ENCODE assay signal across 14 cellular contexts in the genomic region with DNA sequence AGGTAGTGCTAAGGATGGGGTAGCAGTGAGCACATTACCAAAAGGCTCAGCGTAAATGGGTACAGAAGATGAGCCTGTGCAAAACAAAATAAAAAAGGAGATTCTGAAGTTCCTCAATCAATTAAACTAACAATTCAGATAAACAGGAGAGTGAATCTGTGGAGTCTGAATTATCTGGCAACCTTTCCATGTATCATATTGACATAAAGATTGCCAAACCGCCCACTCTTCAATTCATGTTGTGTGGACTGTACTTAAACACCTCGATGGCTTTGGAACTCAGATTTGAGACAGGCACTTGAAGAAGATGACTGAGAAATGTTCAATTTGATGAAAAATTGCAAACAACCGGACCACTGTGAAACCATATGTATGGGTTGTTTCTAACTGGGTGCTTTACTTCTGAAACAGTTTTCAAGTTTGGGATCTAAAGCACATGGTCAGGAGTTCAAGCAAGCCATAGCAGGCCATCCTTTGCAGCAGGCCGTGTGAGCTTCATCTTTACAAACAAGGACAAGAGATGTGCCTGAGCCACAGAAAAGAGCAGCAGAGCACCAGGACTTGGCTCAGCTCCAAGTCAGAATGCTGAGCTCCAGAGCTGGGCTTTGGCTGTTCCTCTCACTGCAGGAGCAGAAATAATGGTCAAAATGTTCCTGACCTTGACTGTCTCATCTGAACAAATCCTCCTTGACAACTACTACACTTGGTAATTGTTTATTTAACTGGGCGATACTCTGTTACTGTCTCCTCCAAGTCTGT.
A peak's percentile ranks its signal among the peaks of the same experiment; 100 is the strongest.
DNase-seq lines count a peak whose midpoint lies in the region; ATAC-seq and TF ChIP-seq lines count a peak whose summit lies in the region.
"Had no signal": no experiment of that assay in that cellular context is flagged by ENCODE, and none has a peak within 500 bp of the region (broad histone marks: within the 10 kb centered on the region; RNA-seq: fewer than 3 reads in every experiment).

No MANE protein-coding gene starts in this region.

- H3K4me1 Mint-ChIP-seq in endothelial cell (ENCODE audit: unreplicated experiment), result peaks cover 35% of the 10 kb centered on the region

- no peak for ATAC-seq in GM21529 (IDR thresholded peaks at IDR 0.05; ENCODE audit: unreplicated experiment)
- ATAC-seq: GM23338 had no signal

- TF ChIP-seq CTCF in VCaP (conservative IDR thresholded peaks at IDR 0.05), result no peak
- TF ChIP-seq CTCF in endothelial cell (IDR thresholded peaks at IDR 0.05; ENCODE audit: unreplicated experiment), result no peak

- H3K4me3 Mint-ChIP-seq in endothelial cell (ENCODE audit: unreplicated experiment), result no peak overlapping the region
- H3K4me3 Mint-ChIP-seq: CD14-positive monocyte, GM23338 had no signal

- H3K9me3 Mint-ChIP-seq in endothelial cell (ENCODE audit: unreplicated experiment), result no peaks in the 10 kb centered on the region
- H3K9me3 Mint-ChIP-seq: CD14-positive monocyte, GM23338 had no signal

- peak overlapping the region; percentile 96 for H3K27ac ChIP-seq in VCaP
- H3K27ac ChIP-seq: PC-9 had no signal

- no peak overlapping the region for H3K27ac Mint-ChIP-seq in endothelial cell (ENCODE audit: unreplicated experiment)
- H3K27ac Mint-ChIP-seq: GM23338 had no signal

- DNase-seq in DMS53 (lab: John Stamatoyannopoulos, UW), result peak; percentile 5
- no peak for DNase-seq in DMS53 treated with DMSO at 0.1 percent for 48 hours (lab: John Stamatoyannopoulos, UW; ENCODE audit: unreplicated experiment)
- peak; percentile 17 for DNase-seq in Ammon's horn (ENCODE audit: low spot score)
- DNase-seq in LoVo (ENCODE audit: low spot score), result peak; percentile 5
- DNase-seq in NCI-H2107 (lab: John Stamatoyannopoulos, UW), result no peak
- DNase-seq in endothelial cell (ENCODE audit: low spot score), result no peak
- DNase-seq: 8988T, Caco-2, NCI-H1417 treated with DMSO at 0.1 percent for 48 hours, PC-9 had no signal

- H3K27me3 Mint-ChIP-seq in endothelial cell (ENCODE audit: unreplicated experiment), result no peaks in the 10 kb centered on the region

- H3K36me3 Mint-ChIP-seq in endothelial cell (ENCODE audit: low read depth, unreplicated experiment), result no peaks in the 10 kb centered on the region

Comparison
In these comparisons a context has a peak if more than half of its experiments do, and no peak if none do; other contexts are left out.
1. DNase-seq: peak in DMS53 (single experiment), Ammon's horn (single experiment) and LoVo (single experiment); none in DMS53 treated with DMSO at 0.1 percent for 48 hours (single experiment), NCI-H2107 (single experiment) and endothelial cell (single experiment).